8 cellular contexts compared by ENCODE assay signal in the genomic region with DNA sequence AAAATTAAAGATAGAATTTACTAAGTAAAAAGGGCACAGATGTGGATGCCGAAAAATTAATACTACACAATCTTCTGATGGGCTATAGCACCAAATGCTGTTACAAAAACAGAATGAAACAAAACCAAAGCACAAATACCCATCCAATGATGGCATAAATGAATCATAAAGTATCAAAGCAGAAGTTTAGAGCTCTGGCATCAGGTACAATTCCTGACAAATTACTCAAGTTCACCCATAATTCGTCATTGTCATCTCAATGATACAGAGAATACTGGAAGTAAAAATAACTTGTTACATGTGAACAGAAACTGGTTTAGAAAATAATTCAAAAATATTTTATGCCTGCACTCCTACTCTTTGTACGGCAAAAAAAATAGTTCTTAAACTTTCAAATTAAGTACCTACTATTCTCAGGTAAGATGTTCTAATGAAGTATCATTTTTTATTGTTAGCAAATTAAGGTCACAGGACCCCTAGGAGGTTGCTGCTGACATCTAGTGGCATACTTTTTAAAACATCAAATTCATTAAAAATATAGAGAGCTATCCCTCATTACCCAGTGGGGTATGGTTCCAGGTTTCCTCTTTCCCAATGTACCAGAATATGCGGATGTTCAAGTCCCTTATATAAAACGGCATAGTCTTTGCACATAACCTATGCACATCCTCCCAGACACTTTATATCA.
DNase-seq lines count a peak whose midpoint lies in the region; ATAC-seq and TF ChIP-seq lines count a peak whose summit lies in the region.

No MANE protein-coding gene starts in this region.

- H3K4me3 Mint-ChIP-seq in activated naive CD4-positive, alpha-beta T cell treated with anti-CD3 and anti-CD28 coated beads for 36 hours, result no peak overlapping the region
- H3K4me3 Mint-ChIP-seq in chondrocyte (ENCODE audit: unreplicated experiment), result no peak overlapping the region
- no peak overlapping the region for H3K4me3 Mint-ChIP-seq in osteocyte (ENCODE audit: unreplicated experiment)

- CTCF ChIA-PET in activated naive CD4-positive, alpha-beta T cell treated with anti-CD3 and anti-CD28 coated beads for 36 hours (lab: Charles Lee), result interaction anchor here (0.5 to 3.7 kb wide), 14 partner anchors 8 to 591 kb away, joined by 3 to 16 read pairs (median 3); a partner anchor contains a TSS

- no peak for DNase-seq in activated naive CD4-positive, alpha-beta T cell treated with anti-CD3 and anti-CD28 coated beads for 36 hours
- no peak for DNase-seq in activated naive CD4-positive, alpha-beta T cell (lab: John Stamatoyannopoulos, UW)
- DNase-seq in NCI-H1417 (lab: John Stamatoyannopoulos, UW) (peak in 2 of 3 experiments; percentile 8 to 71), chondrocyte (ENCODE audit: low spot score) (no peak), osteocyte (ENCODE audit: extremely low spot score, unreplicated experiment) (no peak), SKM-1 treated with dmso at 0.1 percent for 144 hours (lab: John Stamatoyannopoulos, UW; ENCODE audit: unreplicated experiment) (no peak)

- H3K27ac Mint-ChIP-seq in activated naive CD4-positive, alpha-beta T cell treated with anti-CD3 and anti-CD28 coated beads for 36 hours, result peak overlapping the region; percentile 84
- no peak overlapping the region for H3K27ac Mint-ChIP-seq in chondrocyte (ENCODE audit: unreplicated experiment)
- no peak overlapping the region for H3K27ac Mint-ChIP-seq in osteocyte (ENCODE audit: unreplicated experiment)

- H3K36me3 Mint-ChIP-seq in activated naive CD4-positive, alpha-beta T cell treated with anti-CD3 and anti-CD28 coated beads for 36 hours (ENCODE audit: low read depth), result peaks cover 14% of the 10 kb centered on the region
- H3K36me3 Mint-ChIP-seq in chondrocyte (ENCODE audit: low read depth) (no peaks in the 10 kb centered on the region), osteocyte (ENCODE audit: unreplicated experiment) (no peaks in the 10 kb centered on the region)

- H3K4me1 Mint-ChIP-seq in activated naive CD4-positive, alpha-beta T cell treated with anti-CD3 and anti-CD28 coated beads for 36 hours (ENCODE audit: low read depth), result peaks cover 42% of the 10 kb centered on the region
- peaks cover 12% of the 10 kb centered on the region for H3K4me1 Mint-ChIP-seq in chondrocyte (ENCODE audit: low read depth)
- no peaks in the 10 kb centered on the region for H3K4me1 Mint-ChIP-seq in osteocyte (ENCODE audit: unreplicated experiment)

- no peaks in the 10 kb centered on the region for H3K27me3 Mint-ChIP-seq in activated naive CD4-positive, alpha-beta T cell treated with anti-CD3 and anti-CD28 coated beads for 36 hours (ENCODE audit: low read depth)
- H3K27me3 Mint-ChIP-seq in chondrocyte (ENCODE audit: low read depth), result no peaks in the 10 kb centered on the region
- H3K27me3 Mint-ChIP-seq in osteocyte (ENCODE audit: unreplicated experiment), result no peaks in the 10 kb centered on the region

- ATAC-seq in GM18873 (IDR thresholded peaks at IDR 0.05; ENCODE audit: low FRiP score, unreplicated experiment) (no peak), GM18502 (IDR thresholded peaks at IDR 0.05; ENCODE audit: poor library complexity, unreplicated experiment) (no peak)

- intact Hi-C loops in activated naive CD4-positive, alpha-beta T cell treated with anti-CD3 and anti-CD28 coated beads for 36 hours (cut with micrococcal nuclease), result loop anchor here (1.0 to 5.0 kb wide), 12 partner anchors 49 to 1413 kb away; no protein-coding TSS in a partner anchor

- peak; percentile 91 for TF ChIP-seq CTCF in chondrocyte (IDR thresholded peaks at IDR 0.05)
- TF ChIP-seq CTCF in osteocyte (IDR thresholded peaks at IDR 0.05), result peak; percentile 75

- peaks cover 3% of the 10 kb centered on the region for H3K9me3 Mint-ChIP-seq in activated naive CD4-positive, alpha-beta T cell treated with anti-CD3 and anti-CD28 coated beads for 36 hours
- H3K9me3 Mint-ChIP-seq in chondrocyte (ENCODE audit: low read depth), result peaks cover 3% of the 10 kb centered on the region
- no peaks in the 10 kb centered on the region for H3K9me3 Mint-ChIP-seq in osteocyte (ENCODE audit: unreplicated experiment)

Comparison
In these comparisons a context has a peak if more than half of its experiments do, and no peak if none do; other contexts are left out.
1. DNase-seq: peak in NCI-H1417 (2 of 3); none in activated naive CD4-positive, alpha-beta T cell treated with anti-CD3 and anti-CD28 coated beads for 36 hours (single experiment), activated naive CD4-positive, alpha-beta T cell (0 of 4), chondrocyte (single experiment), osteocyte (single experiment) and SKM-1 treated with dmso at 0.1 percent for 144 hours (single experiment).